1 cellular context compared by ENCODE assay signal in the genomic region with DNA sequence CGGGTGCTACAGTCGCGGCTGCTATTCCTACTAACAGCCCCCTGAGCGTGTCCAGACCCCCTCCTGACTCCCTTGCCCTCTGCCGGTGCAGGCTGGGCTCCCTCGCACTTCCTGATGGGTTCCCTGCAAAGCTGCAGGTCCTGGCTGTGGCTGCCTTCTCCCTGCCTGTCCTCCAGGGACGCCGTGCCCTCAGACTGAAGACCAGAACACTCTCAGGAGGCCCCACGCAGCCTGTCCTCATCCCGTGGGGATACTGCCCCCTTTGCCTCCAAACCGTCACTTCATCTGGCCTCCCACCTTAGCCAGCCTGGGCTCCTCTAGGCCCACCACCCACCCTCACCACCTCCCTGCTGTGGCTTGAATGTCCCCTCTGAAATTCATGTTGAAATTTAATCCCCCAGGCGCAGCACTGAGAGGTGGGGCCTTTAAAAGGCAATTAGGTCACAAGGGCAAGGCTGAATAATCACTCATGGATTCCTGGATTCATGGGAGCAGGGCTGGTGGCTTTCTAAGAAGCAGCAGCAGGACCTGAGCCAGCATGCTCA.
TF ChIP-seq lines count a peak whose summit lies in the region.

No MANE protein-coding gene starts in this region.

TF ChIP-seq in HepG2, 621 proteins besides CTCF, POLR2A, EP300 and RAD21 (continued from another document):
- TF ChIP-seq MAZ (IDR thresholded peaks at IDR 0.05; ENCODE audit: borderline replicate concordance, low read depth, low read length) = no peak
- TF ChIP-seq MAZ (CRISPR knock-in tag; IDR thresholded peaks at IDR 0.05; ENCODE audit: low read depth) = no peak
- TF ChIP-seq, protein P1, sequence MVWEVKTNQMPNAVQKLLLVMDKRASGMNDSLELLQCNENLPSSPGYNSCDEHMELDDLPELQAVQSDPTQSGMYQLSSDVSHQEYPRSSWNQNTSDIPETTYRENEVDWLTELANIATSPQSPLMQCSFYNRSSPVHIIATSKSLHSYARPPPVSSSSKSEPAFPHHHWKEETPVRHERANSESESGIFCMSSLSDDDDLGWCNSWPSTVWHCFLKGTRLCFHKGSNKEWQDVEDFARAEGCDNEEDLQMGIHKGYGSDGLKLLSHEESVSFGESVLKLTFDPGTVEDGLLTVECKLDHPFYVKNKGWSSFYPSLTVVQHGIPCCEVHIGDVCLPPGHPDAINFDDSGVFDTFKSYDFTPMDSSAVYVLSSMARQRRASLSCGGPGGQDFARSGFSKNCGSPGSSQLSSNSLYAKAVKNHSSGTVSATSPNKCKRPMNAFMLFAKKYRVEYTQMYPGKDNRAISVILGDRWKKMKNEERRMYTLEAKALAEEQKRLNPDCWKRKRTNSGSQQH (CRISPR knock-in tag; IDR thresholded peaks at IDR 0.05; ENCODE audit: low read depth) = no peak
- TF ChIP-seq ZNF331 (CRISPR knock-in tag; IDR thresholded peaks at IDR 0.05) = no peak
- TF ChIP-seq, protein P2, sequence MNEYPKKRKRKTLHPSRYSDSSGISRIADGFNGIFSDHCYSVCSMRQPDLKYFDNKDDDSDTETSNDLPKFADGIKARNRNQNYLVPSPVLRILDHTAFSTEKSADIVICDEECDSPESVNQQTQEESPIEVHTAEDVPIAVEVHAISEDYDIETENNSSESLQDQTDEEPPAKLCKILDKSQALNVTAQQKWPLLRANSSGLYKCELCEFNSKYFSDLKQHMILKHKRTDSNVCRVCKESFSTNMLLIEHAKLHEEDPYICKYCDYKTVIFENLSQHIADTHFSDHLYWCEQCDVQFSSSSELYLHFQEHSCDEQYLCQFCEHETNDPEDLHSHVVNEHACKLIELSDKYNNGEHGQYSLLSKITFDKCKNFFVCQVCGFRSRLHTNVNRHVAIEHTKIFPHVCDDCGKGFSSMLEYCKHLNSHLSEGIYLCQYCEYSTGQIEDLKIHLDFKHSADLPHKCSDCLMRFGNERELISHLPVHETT (CRISPR knock-in tag; conservative IDR thresholded peaks at IDR 0.05) = no peak
- TF ChIP-seq RFX5 (IDR thresholded peaks at IDR 0.05; ENCODE audit: low read depth, low read length) = no peak
- no peak for TF ChIP-seq CCDC6 (CRISPR knock-in tag; IDR thresholded peaks at IDR 0.05)
- TF ChIP-seq ZFP36L2 (CRISPR knock-in tag; IDR thresholded peaks at IDR 0.05) = no peak
- TF ChIP-seq KAT7 (CRISPR knock-in tag; IDR thresholded peaks at IDR 0.05; ENCODE audit: borderline replicate concordance) = no peak
- TF ChIP-seq CREB1 (IDR thresholded peaks at IDR 0.05) = no peak
- no peak for TF ChIP-seq CREB1 (CRISPR knock-in tag; IDR thresholded peaks at IDR 0.05)
